ENCODE assay signal across 8 cellular contexts in genomic region chr14:95507174-95507573, GRCh38. TPM values are rescaled to one million over a fixed set of nuclear protein-coding genes. Genes with fewer than 3 reads are reported as not detected.
DNase-seq lines count a peak whose midpoint lies in the region; ATAC-seq, FAIRE-seq and TF ChIP-seq lines count a peak whose summit lies in the region.

No MANE protein-coding gene starts in this region.

- H3K79me2 ChIP-seq in mammary epithelial cell (ENCODE audit: insufficient read depth, low read length), result no peaks in the 10 kb centered on the region

- TF ChIP-seq CTCF in AG09309 (IDR thresholded peaks at IDR 0.05; ENCODE audit: control insufficient read depth, insufficient read depth, low read depth, low read length, missing control alignments), result no peak
- no peak for TF ChIP-seq CTCF in mammary epithelial cell (conservative IDR thresholded peaks at IDR 0.05 in 1 of 2, IDR thresholded peaks at IDR 0.05 in 1 of 2; ENCODE audit: extremely low read depth in 1 of 2, insufficient read depth in 1 of 2, low read depth in 1 of 2, low read length in 2 of 2)
- TF ChIP-seq CTCF in kidney (IDR thresholded peaks at IDR 0.05; ENCODE audit: borderline replicate concordance, extremely low read depth, insufficient read depth), result no peak

- FAIRE-seq in kidney (lab: Jason Lieb, UNC), result no peak

- H3K9me3 ChIP-seq in mammary epithelial cell (replicated peaks; ENCODE audit: insufficient read depth, low read length), result no peaks in the 10 kb centered on the region
- H3K9me3 ChIP-seq in kidney (ENCODE audit: control insufficient read depth in 1 of 2, low read length in 2 of 2), result no peaks in the 10 kb centered on the region

- H2AFZ ChIP-seq in mammary epithelial cell (ENCODE audit: low read depth, low read length), result no peak overlapping the region

- H3K36me3 ChIP-seq in mammary epithelial cell (ENCODE audit: insufficient read depth, low read length), result no peaks in the 10 kb centered on the region
- no peaks in the 10 kb centered on the region for H3K36me3 ChIP-seq in kidney (ENCODE audit: control insufficient read depth in 1 of 2, insufficient read depth in 2 of 2, low read length in 2 of 2)

- peak overlapping the region; percentile 53 for H3K4me2 ChIP-seq in mammary epithelial cell (ENCODE audit: insufficient read depth, low read depth, low read length)

- WGBS in mammary epithelial cell (ENCODE audit: low coverage, missing lambda C conversion rate), result 3% methylated on average over 8 of the region's 8 CpGs

- BruUV-seq in mammary epithelial cell (replicated peaks; lab: Mats Ljungman, UMichigan), result no TSS peak

- CTCF ChIA-PET in mammary epithelial cell (lab: Charles Lee; ENCODE audit: low non-redundant PET), result interaction anchor here (0.7 kb wide), 1 partner anchor 185 kb away, joined by 4 read pairs; no protein-coding TSS in a partner anchor

- DNase-seq in AG09309 (ENCODE audit: low read depth) (peak; percentile 87), M059J (ENCODE audit: low read depth) (peak; percentile 97), mammary epithelial cell (peak; percentile 94), medulla oblongata (ENCODE audit: extremely low spot score) (peak; percentile 88), kidney (no peak)
- no peak for DNase-seq in activated CD4-positive, CD25-positive, alpha-beta regulatory T cell (lab: John Stamatoyannopoulos, UW)
- no peak for DNase-seq in stimulated activated CD4-positive, alpha-beta T cell treated with anti-CD3 and anti-CD28 coated beads, Interleukin-12 subunit alpha, Interleukin-12 subunit beta, amount 100 ng/mL, for 4 hours

- intact Hi-C loops in mammary epithelial cell (cut with micrococcal nuclease), result loop anchor here (1.0 kb wide), 1 partner anchor 17 kb away; no protein-coding TSS in a partner anchor
- intact Hi-C loops in kidney (cut with DNase I), result no loop called here

- H3K9ac ChIP-seq in mammary epithelial cell (ENCODE audit: insufficient read depth, low read length), result no peak overlapping the region
- H3K9ac ChIP-seq in kidney (ENCODE audit: low read length in 2 of 2), result no peak overlapping the region

- peak overlapping the region; percentile 21 for H3K27ac ChIP-seq in mammary epithelial cell (ENCODE audit: insufficient read depth, low read depth, low read length)
- H3K27ac ChIP-seq in kidney (ENCODE audit: low read depth in 2 of 2, low read length in 2 of 2), result no peak overlapping the region

- H4K20me1 ChIP-seq in mammary epithelial cell (ENCODE audit: insufficient read depth, low read length), result no peaks in the 10 kb centered on the region

- in situ Hi-C loops in mammary epithelial cell (cut with MboI; ENCODE audit: low sequenced_read_pairs in 2 of 2), result loop anchor here in 1 of 2 donors (25.0 kb wide), 1 partner anchor 245 kb away; no protein-coding TSS in a partner anchor

- no peak for ATAC-seq in GM21619 (IDR thresholded peaks at IDR 0.05; ENCODE audit: unreplicated experiment)

- dilution Hi-C loops in mammary epithelial cell (cut with HindIII; ENCODE audit: low sequenced_read_pairs), result no loop called here

- no peaks in the 10 kb centered on the region for H3K27me3 ChIP-seq in mammary epithelial cell (ENCODE audit: insufficient read depth, low read length)

- H3K4me3 ChIP-seq in AG09309 (ENCODE audit: control insufficient read depth, low read depth, low read length) (no peak overlapping the region), mammary epithelial cell (replicated peaks in 1 of 3; ENCODE audit: insufficient read depth in 1 of 3, low read depth in 2 of 3, low read length in 3 of 3) (no peak overlapping the region), kidney (ENCODE audit: low read length in 2 of 2) (no peak overlapping the region)

- H3K4me1 ChIP-seq in mammary epithelial cell (ENCODE audit: insufficient read depth, low read length) (peaks cover 29% of the 10 kb centered on the region), kidney (ENCODE audit: control insufficient read depth in 1 of 2, insufficient read depth in 1 of 2, low read depth in 1 of 2, low read length in 2 of 2) (peaks cover 0 to 5% of the 10 kb centered on the region in 2 donors)

RNA-seq across cellular contexts. Expression of gene SYNE3, which starts 9.3 kb away (rescaled TPM):
- total RNA-seq in M059J (2014; rRNA removed; shearing (Covaris generic)), result 0.44 and 2.8 TPM in 2 replicates
- total RNA-seq in mammary epithelial cell, result 10 to 100 TPM in 1 of 2 donors, 1 to 10 TPM in 1; 3.5 to 13.0 TPM
- 2.4 TPM for polyA plus RNA-seq in mammary epithelial cell
- polyA minus RNA-seq in mammary epithelial cell, result 13.3 TPM
- 18.5 TPM for total RNA-seq in kidney
- polyA plus RNA-seq in kidney (ENCODE audit: insufficient read depth, low read depth, low replicate concordance), result 0.54 TPM

RNA-seq across cellular contexts. Expression of gene GLRX5, which starts 27.7 kb away (rescaled TPM):
- total RNA-seq in M059J (2014; rRNA removed; shearing (Covaris generic)), result 40.9 and 57.1 TPM in 2 replicates
- 10 to 100 TPM; 21.2 to 34.6 TPM for total RNA-seq in mammary epithelial cell
- 30.5 TPM for polyA plus RNA-seq in mammary epithelial cell
- polyA minus RNA-seq in mammary epithelial cell, result 17.2 TPM
- 46.7 TPM for total RNA-seq in kidney
- 124 TPM for polyA plus RNA-seq in kidney (ENCODE audit: insufficient read depth, low read depth, low replicate concordance)

Comparison
In these comparisons a context has a peak if more than half of its experiments do, and no peak if none do; other contexts are left out.
1. DNase-seq: peak in AG09309 (single experiment), M059J (single experiment), mammary epithelial cell (single experiment) and medulla oblongata (single experiment); none in kidney (single experiment), activated CD4-positive, CD25-positive, alpha-beta regulatory T cell (0 of 4) and stimulated activated CD4-positive, alpha-beta T cell treated with anti-CD3 and anti-CD28 coated beads, Interleukin-12 subunit alpha, Interleukin-12 subunit beta, amount 100 ng/mL, for 4 hours (single experiment).